In genomic region chr10:33963656-33964175, GRCh38 we compare ENCODE assay signal across 26 cellular contexts.
"Had no signal": no experiment of that assay in that cellular context is flagged by ENCODE, and none has a peak within 500 bp of the region (broad histone marks: within the 10 kb centered on the region; RNA-seq: fewer than 3 reads in every experiment).

No MANE protein-coding gene starts in this region.

- H3K4me1 Mint-ChIP-seq: activated CD4-positive, alpha-beta T cell treated with anti-CD3 and anti-CD28 coated beads for 36 hours; mesothelial cell of epicardium; naive B cell; stimulated activated naive B cell treated with anti-CD40 and anti-IgM and Interleukin-4, amounts not matched to agents 10 μg/mL and 1 μg/mL and 100 μg/mL, for 72 hours had no signal

- H3K27me3 ChIP-seq: body of pancreas, esophagus muscularis mucosa, pancreas, stomach, thyroid gland, upper lobe of left lung, vagina had no signal

- H3K4me3 Mint-ChIP-seq: activated CD4-positive, alpha-beta T cell treated with anti-CD3 and anti-CD28 coated beads for 36 hours; activated T-cell treated with anti-CD3 and anti-CD28 coated beads, Interleukin-2, amount 50 U/mL, for 72 hours; mesothelial cell of epicardium; naive B cell; stimulated activated naive B cell treated with anti-CD40 and anti-IgM and Interleukin-4, amounts not matched to agents 10 μg/mL and 1 μg/mL and 100 μg/mL, for 72 hours had no signal

- H3K27me3 Mint-ChIP-seq: naive B cell; stimulated activated naive B cell treated with anti-CD40 and anti-IgM and Interleukin-4, amounts not matched to agents 10 μg/mL and 1 μg/mL and 100 μg/mL, for 72 hours had no signal

- H3K4me3 ChIP-seq: body of pancreas, esophagus muscularis mucosa, pancreas, prostate gland, stomach, thyroid gland, upper lobe of left lung, vagina had no signal

- H3K27ac Mint-ChIP-seq: activated CD4-positive, alpha-beta T cell treated with anti-CD3 and anti-CD28 coated beads for 36 hours; activated naive CD4-positive, alpha-beta T cell treated with anti-CD3 and anti-CD28 coated beads, Interleukin-2, amount 50 U/mL, for 72 hours; activated T-cell treated with anti-CD3 and anti-CD28 coated beads, Interleukin-2, amount 50 U/mL, for 72 hours; mesothelial cell of epicardium; naive B cell; stimulated activated naive B cell treated with anti-CD40 and anti-IgM and Interleukin-4, amounts not matched to agents 10 μg/mL and 1 μg/mL and 100 μg/mL, for 72 hours had no signal

- ATAC-seq: activated CD4-positive, alpha-beta T cell treated with anti-CD3 and anti-CD28 coated beads for 36 hours; activated naive CD4-positive, alpha-beta T cell treated with anti-CD3 and anti-CD28 coated beads, Interleukin-2, amount 50 U/mL, for 72 hours; activated T-cell treated with anti-CD3 and anti-CD28 coated beads, Interleukin-2, amount 50 U/mL, for 72 hours; body of pancreas; left colon; pancreas; stimulated activated naive B cell treated with anti-CD40 and anti-IgM and Interleukin-4, amounts not matched to agents 10 μg/mL and 1 μg/mL and 100 μg/mL, for 72 hours had no signal

- DNase-seq: activated CD4-positive, alpha-beta T cell treated with anti-CD3 and anti-CD28 coated beads for 36 hours; activated CD4-positive, CD25-positive, alpha-beta regulatory T cell; activated naive CD4-positive, alpha-beta T cell; activated T-cell treated with anti-CD3 and anti-CD28 coated beads for 4 hours; activated T-cell treated with anti-CD3 and anti-CD28 coated beads, Interleukin-2, amount 50 U/mL, for 72 hours; anterior cingulate cortex; body of pancreas; dermis blood vessel endothelial cell; effector CD4-positive, alpha-beta T cell; head of caudate nucleus; hippocampal formation; kidney; left colon; naive B cell; pancreas; stimulated activated CD4-positive, alpha-beta T cell treated with anti-CD3 and anti-CD28 coated beads, Interleukin-15, amount 100 ng/mL, for 24 hours; stimulated activated CD4-positive, alpha-beta T cell treated with anti-CD3 and anti-CD28 coated beads, Interleukin-2, amount 100 ng/mL, for 24 hours; stimulated activated naive B cell treated with anti-CD40 and anti-IgM and Interleukin-4, amounts not matched to agents 10 μg/mL and 1 μg/mL and 100 μg/mL, for 72 hours; stomach; thyroid gland; upper lobe of left lung had no signal

- H3K36me3 ChIP-seq: esophagus muscularis mucosa, pancreas, prostate gland, stomach, thyroid gland, upper lobe of left lung, vagina had no signal

- H3K9me3 ChIP-seq: body of pancreas, esophagus muscularis mucosa, pancreas, prostate gland, stomach, thyroid gland, upper lobe of left lung, vagina had no signal

- H3K36me3 Mint-ChIP-seq: mesothelial cell of epicardium; naive B cell; stimulated activated naive B cell treated with anti-CD40 and anti-IgM and Interleukin-4, amounts not matched to agents 10 μg/mL and 1 μg/mL and 100 μg/mL, for 72 hours had no signal
